ENCODE assay signal across 21 cellular contexts in the genomic region with DNA sequence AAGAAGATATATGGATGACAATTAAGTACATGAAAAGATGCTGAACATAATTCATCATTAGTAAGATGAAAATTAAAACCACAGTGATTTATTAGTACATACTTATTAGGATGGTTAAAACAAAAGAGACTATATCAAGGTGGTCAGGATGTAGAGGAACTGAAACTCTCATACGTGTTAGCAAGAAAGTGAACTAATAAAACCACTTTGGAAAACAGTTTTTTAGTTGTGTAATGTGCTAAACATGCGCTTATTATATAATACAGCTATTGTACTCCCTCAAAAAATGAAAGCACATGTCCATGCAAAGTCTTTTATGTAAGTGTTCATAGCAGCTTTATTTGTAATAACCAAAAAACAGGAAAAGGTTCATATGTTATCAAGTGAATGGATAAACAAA.
DNase-seq lines count a peak whose midpoint lies in the region; ATAC-seq, FAIRE-seq and TF ChIP-seq lines count a peak whose summit lies in the region.
"Had no signal": no experiment of that assay in that cellular context is flagged by ENCODE, and none has a peak within 500 bp of the region (broad histone marks: within the 10 kb centered on the region; RNA-seq: fewer than 3 reads in every experiment).

No MANE protein-coding gene starts in this region.

- in situ Hi-C loops in mammary epithelial cell (cut with MboI; ENCODE audit: low sequenced_read_pairs in 2 of 2): no loop called here

- H3K9ac ChIP-seq in mammary epithelial cell (ENCODE audit: insufficient read depth, low read length): no peak overlapping the region
- H3K9ac ChIP-seq: BLaER1 had no signal

- no peaks in the 10 kb centered on the region for H4K20me1 ChIP-seq in mammary epithelial cell (ENCODE audit: insufficient read depth, low read length)
- H4K20me1 ChIP-seq: BLaER1 had no signal

- no peak overlapping the region for H3K4me2 ChIP-seq in mammary epithelial cell (ENCODE audit: insufficient read depth, low read depth, low read length)
- H3K4me2 ChIP-seq: BLaER1, GM23338 had no signal

- no peaks in the 10 kb centered on the region for H3K9me3 ChIP-seq in mammary epithelial cell (replicated peaks; ENCODE audit: insufficient read depth, low read length)
- H3K9me3 ChIP-seq in breast epithelium: no peaks in the 10 kb centered on the region
- H3K9me3 ChIP-seq in small intestine (ENCODE audit: control insufficient read depth, low read depth): no peaks in the 10 kb centered on the region
- H3K9me3 ChIP-seq: BLaER1 had no signal

- H3K27me3 Mint-ChIP-seq in type B pancreatic cell: no peaks in the 10 kb centered on the region
- H3K27me3 Mint-ChIP-seq: CD4-positive, alpha-beta memory T cell had no signal

- TF ChIP-seq POLR2A in breast epithelium (IDR thresholded peaks at IDR 0.05): no peak

- 33% methylated on average over 2 of the region's 2 CpGs for WGBS in mammary epithelial cell (ENCODE audit: low coverage, missing lambda C conversion rate)
- whole genome bisulfite sequencing in small intestine, 3 donors: 75 to 83% (median 75%) methylated on average over 2 of the region's 2 CpGs

- no peak overlapping the region for H3K4me3 Mint-ChIP-seq in type B pancreatic cell
- H3K4me3 Mint-ChIP-seq: CD14-positive monocyte; CD4-positive, alpha-beta memory T cell; GM23338 had no signal

- H3K27ac Mint-ChIP-seq in type B pancreatic cell: no peak overlapping the region
- H3K27ac Mint-ChIP-seq: CD14-positive monocyte; CD4-positive, alpha-beta memory T cell; GM23338 had no signal

- H3K9me3 Mint-ChIP-seq in type B pancreatic cell: no peaks in the 10 kb centered on the region
- H3K9me3 Mint-ChIP-seq: CD4-positive, alpha-beta memory T cell; GM23338 had no signal

- BruUV-seq in mammary epithelial cell (replicated peaks; lab: Mats Ljungman, UMichigan): no TSS peak

- no peak for TF ChIP-seq CTCF in mammary epithelial cell (conservative IDR thresholded peaks at IDR 0.05 in 1 of 2, IDR thresholded peaks at IDR 0.05 in 1 of 2; ENCODE audit: extremely low read depth in 1 of 2, insufficient read depth in 1 of 2, low read depth in 1 of 2, low read length in 2 of 2)
- no peak for TF ChIP-seq CTCF in breast epithelium (IDR thresholded peaks at IDR 0.05)
- no peak for TF ChIP-seq CTCF in type B pancreatic cell (conservative IDR thresholded peaks at IDR 0.05)
- TF ChIP-seq CTCF in GM20000 (IDR thresholded peaks at IDR 0.05; ENCODE audit: extremely low read depth, missing control alignments): no peak

- no peaks in the 10 kb centered on the region for H3K79me2 ChIP-seq in mammary epithelial cell (ENCODE audit: insufficient read depth, low read length)

- peak overlapping the region; percentile 13 for H2AFZ ChIP-seq in mammary epithelial cell (ENCODE audit: low read depth, low read length)
- H2AFZ ChIP-seq: GM23338 had no signal

- intact Hi-C loops in mammary epithelial cell (cut with micrococcal nuclease): no loop called here
- intact Hi-C loops in breast epithelium (cut with DNase I; ENCODE audit: low total_unique reads): no loop called here

- dilution Hi-C loops in mammary epithelial cell (cut with HindIII; ENCODE audit: low sequenced_read_pairs): no loop called here

- ATAC-seq in GM21423 (IDR thresholded peaks at IDR 0.05; ENCODE audit: unreplicated experiment): peak; percentile 59
- ATAC-seq in HG03175 (IDR thresholded peaks at IDR 0.05; ENCODE audit: unreplicated experiment): peak; percentile 53
- ATAC-seq in activated CD4-positive, CD25-positive, alpha-beta regulatory T cell treated with anti-CD3 and anti-CD28 coated beads, Interleukin-2, amount 50 U/mL, for 24 hours: no peak
- ATAC-seq: GM23338, K562 had no signal

- no peak for DNase-seq in mammary epithelial cell
- no peak for DNase-seq in breast epithelium (ENCODE audit: low spot score in 2 of 2)
- no peak for DNase-seq in small intestine
- no peak for DNase-seq in type B pancreatic cell (ENCODE audit: extremely low spot score, unreplicated experiment)
- no peak for DNase-seq in GM20000 (ENCODE audit: low spot score)
- DNase-seq: 8988T; CD4-positive, alpha-beta memory T cell; DMS153; DMS79; HCEC 1CT; IMR-90 had no signal

- H3K4me1 Mint-ChIP-seq in type B pancreatic cell (ENCODE audit: unreplicated experiment): no peaks in the 10 kb centered on the region
- H3K4me1 Mint-ChIP-seq: CD14-positive monocyte; CD4-positive, alpha-beta memory T cell had no signal

- FAIRE-seq in small intestine (lab: Jason Lieb, UNC): peak; percentile 15
- FAIRE-seq: GM12892, H54, HTR-8/SVneo, K562 had no signal

- H3K36me3 Mint-ChIP-seq in type B pancreatic cell: no peaks in the 10 kb centered on the region
- H3K36me3 Mint-ChIP-seq: CD14-positive monocyte; CD4-positive, alpha-beta memory T cell had no signal

- H3K27me3 ChIP-seq in mammary epithelial cell (ENCODE audit: insufficient read depth, low read length) (no peaks in the 10 kb centered on the region), breast epithelium (no peaks in the 10 kb centered on the region), small intestine (ENCODE audit: control insufficient read depth in 2 of 2, insufficient read depth in 2 of 2, low read length in 2 of 2) (no peaks in the 10 kb centered on the region)
- H3K27me3 ChIP-seq: BLaER1 had no signal

- H3K4me1 ChIP-seq in mammary epithelial cell (ENCODE audit: insufficient read depth, low read length): peaks cover 2% of the 10 kb centered on the region
- no peaks in the 10 kb centered on the region for H3K4me1 ChIP-seq in breast epithelium
- H3K4me1 ChIP-seq in small intestine (ENCODE audit: control insufficient read depth in 2 of 2, insufficient read depth in 1 of 2, low read depth in 1 of 2, low read length in 1 of 2): no peaks in the 10 kb centered on the region
- H3K4me1 ChIP-seq: BLaER1 had no signal

- CTCF ChIA-PET in mammary epithelial cell (lab: Charles Lee; ENCODE audit: low non-redundant PET): no interaction called here

- H3K36me3 ChIP-seq in mammary epithelial cell (ENCODE audit: insufficient read depth, low read length): no peaks in the 10 kb centered on the region
- no peaks in the 10 kb centered on the region for H3K36me3 ChIP-seq in breast epithelium
- no peaks in the 10 kb centered on the region for H3K36me3 ChIP-seq in small intestine (ENCODE audit: control insufficient read depth in 2 of 2, insufficient read depth in 2 of 2, low read length in 2 of 2)
- H3K36me3 ChIP-seq: BLaER1 had no signal

- H3K27ac ChIP-seq in mammary epithelial cell (ENCODE audit: insufficient read depth, low read depth, low read length) (no peak overlapping the region), breast epithelium (no peak overlapping the region), small intestine (ENCODE audit: low read depth in 1 of 2, low read length in 1 of 2) (no peak overlapping the region)
- H3K27ac ChIP-seq: BLaER1 had no signal

- H3K4me3 ChIP-seq in mammary epithelial cell (replicated peaks in 1 of 3; ENCODE audit: insufficient read depth in 1 of 3, low read depth in 2 of 3, low read length in 3 of 3) (no peak overlapping the region), breast epithelium (no peak overlapping the region), small intestine (ENCODE audit: low read depth in 1 of 2, low read length in 2 of 2) (no peak overlapping the region)
- H3K4me3 ChIP-seq: BLaER1, GM23338, K562 had no signal

Comparison
In these comparisons a context has a peak if more than half of its experiments do, and no peak if none do; other contexts are left out.
1. ATAC-seq: peak in GM21423 (single experiment) and HG03175 (single experiment); none in activated CD4-positive, CD25-positive, alpha-beta regulatory T cell treated with anti-CD3 and anti-CD28 coated beads, Interleukin-2, amount 50 U/mL, for 24 hours (0 of 2).